In genomic region chr4:83010111-83010521, GRCh38 we compare ENCODE assay signal across 7 cellular contexts. TPM values are rescaled to one million over a fixed set of nuclear protein-coding genes. Genes with fewer than 3 reads are reported as not detected.
DNase-seq lines count a peak whose midpoint lies in the region; ATAC-seq, FAIRE-seq and TF ChIP-seq lines count a peak whose summit lies in the region.

No MANE protein-coding gene starts in this region.

- DNase-seq in GDM1 (lab: John Stamatoyannopoulos, UW): peak; percentile 1
- peak; percentile 36 for DNase-seq in M059J (ENCODE audit: low read depth)
- DNase-seq in astrocyte of the cerebellum (ENCODE audit: low read depth): no peak
- no peak for DNase-seq in kidney
- peak in 4 of 49 donors; percentile 16 to 50 (median 32) for DNase-seq in substantia nigra (lab: John Stamatoyannopoulos, UW)
- no peak for DNase-seq in posterior vena cava (ENCODE audit: low spot score)

- H3K9ac ChIP-seq in kidney (ENCODE audit: low read length in 2 of 2): peak overlapping the region; percentile 84 to 85

- H3K4me3 ChIP-seq in astrocyte of the cerebellum (ENCODE audit: low read depth, low read length) (peak overlapping the region; percentile 91), kidney (ENCODE audit: low read length in 2 of 2) (peak overlapping the region; percentile 80 to 84)

- H3K36me3 ChIP-seq in kidney (ENCODE audit: control insufficient read depth in 1 of 2, insufficient read depth in 2 of 2, low read length in 2 of 2): no peaks in the 10 kb centered on the region

- H3K4me1 ChIP-seq in kidney (ENCODE audit: control insufficient read depth in 1 of 2, insufficient read depth in 1 of 2, low read depth in 1 of 2, low read length in 2 of 2): peaks cover 10 to 14% of the 10 kb centered on the region in 2 donors

- ATAC-seq in GM21786 (IDR thresholded peaks at IDR 0.05; ENCODE audit: unreplicated experiment): no peak

- intact Hi-C loops in kidney (cut with DNase I): no loop called here
- intact Hi-C loops in posterior vena cava (cut with DNase I): no loop called here

- in situ Hi-C loops in astrocyte of the cerebellum (cut with HindIII; ENCODE audit: low sequenced_read_pairs): no loop called here

- H3K9me3 ChIP-seq in kidney (ENCODE audit: control insufficient read depth in 1 of 2, low read length in 2 of 2): no peaks in the 10 kb centered on the region

- H3K27ac ChIP-seq in kidney (ENCODE audit: low read depth in 2 of 2, low read length in 2 of 2) (peak overlapping the region in 1 of 2 donors; percentile 53), substantia nigra (ENCODE audit: low read depth, low read length, poor library complexity, severe bottlenecking) (peak overlapping the region; percentile 84)

- TF ChIP-seq CTCF in astrocyte of the cerebellum (IDR thresholded peaks at IDR 0.05; ENCODE audit: low read depth, low read length, missing control alignments) (no peak), kidney (IDR thresholded peaks at IDR 0.05; ENCODE audit: borderline replicate concordance, extremely low read depth, insufficient read depth) (no peak)

- FAIRE-seq in kidney (lab: Jason Lieb, UNC): no peak

RNA-seq across cellular contexts. Expression of gene LIN54, which starts 0.5 kb away (rescaled TPM):
- total RNA-seq in M059J (2014; rRNA removed; shearing (Covaris generic)): 15.6 and 21.4 TPM in 2 replicates
- total RNA-seq in kidney (11.9 TPM), posterior vena cava (1 to 10 TPM; 8.3 to 9.0 TPM)
- polyA plus RNA-seq in kidney (ENCODE audit: insufficient read depth, low read depth, low replicate concordance): 2.4 TPM

RNA-seq across cellular contexts. Expression of gene COPS4, which starts 24.9 kb away (rescaled TPM):
- total RNA-seq in M059J (2014; rRNA removed; shearing (Covaris generic)): 84.6 and 85.8 TPM in 2 replicates
- total RNA-seq in kidney (28.6 TPM), posterior vena cava (10 to 100 TPM; 36.2 to 39.5 TPM)
- polyA plus RNA-seq in kidney (ENCODE audit: insufficient read depth, low read depth, low replicate concordance): 51.8 TPM

Comparison
In these comparisons a context has a peak if more than half of its experiments do, and no peak if none do; other contexts are left out.
1. DNase-seq: peak in GDM1 (single experiment) and M059J (single experiment); none in astrocyte of the cerebellum (single experiment), kidney (single experiment) and posterior vena cava (single experiment).